ENCODE assay signal across 13 cellular contexts in genomic region chr9:129435996-129436676, GRCh38.
DNase-seq lines count a peak whose midpoint lies in the region; ATAC-seq and TF ChIP-seq lines count a peak whose summit lies in the region.
"Had no signal": no experiment of that assay in that cellular context is flagged by ENCODE, and none has a peak within 500 bp of the region (broad histone marks: within the 10 kb centered on the region; RNA-seq: fewer than 3 reads in every experiment).

No MANE protein-coding gene starts in this region.

- no peaks in the 10 kb centered on the region for H3K27me3 ChIP-seq in dorsolateral prefrontal cortex
- H3K27me3 ChIP-seq: body of pancreas had no signal

- no peak for TF ChIP-seq CTCF in dorsolateral prefrontal cortex (IDR thresholded peaks at IDR 0.05 in 54 of 56, conservative IDR thresholded peaks at IDR 0.05 in 2 of 56; ENCODE audit: low read depth in 1 of 56, partially characterized antibody in 56 of 56)
- no peak for TF ChIP-seq CTCF in nephron (IDR thresholded peaks at IDR 0.05; ENCODE audit: unreplicated experiment in 3 of 3)

- intact Hi-C loops in left ventricle myocardium superior (cut with micrococcal nuclease) (no loop called here), Right ventricle myocardium inferior (cut with DNase I) (loop anchor here (5.0 kb wide), 1 partner anchor 46 kb away; no protein-coding TSS in a partner anchor), dorsolateral prefrontal cortex (cut with DNase I) (no loop called here)

- peak overlapping the region; percentile 73 to 83 (median 81) for H3K27ac Mint-ChIP-seq in nephron
- H3K27ac Mint-ChIP-seq: activated CD4-positive, alpha-beta memory T cell treated with anti-CD3 and anti-CD28 coated beads for 36 hours had no signal

- DNase-seq in left ventricle myocardium superior = no peak
- DNase-seq in Right ventricle myocardium inferior (ENCODE audit: missing footprints) = no peak
- DNase-seq in dorsolateral prefrontal cortex = no peak
- DNase-seq in stimulated activated CD4-positive, alpha-beta T cell treated with anti-CD3 and anti-CD28 coated beads, Interleukin-4, amount 100 ng/mL, for 4 hours = no peak
- DNase-seq in activated CD4-positive, alpha-beta T cell treated with anti-CD3 and anti-CD28 coated beads for 48 hours = no peak
- DNase-seq in Kasumi-1 (lab: John Stamatoyannopoulos, UW) = no peak
- DNase-seq: foreskin melanocyte, NCI-H446 treated with DMSO at 0.1 percent for 48 hours had no signal

- peak overlapping the region in 31 of 59 donors; percentile 50 to 79 (median 67) for H3K4me3 ChIP-seq in dorsolateral prefrontal cortex

- no peaks in the 10 kb centered on the region for H3K36me3 Mint-ChIP-seq in nephron (ENCODE audit: low read depth)
- H3K36me3 Mint-ChIP-seq: activated CD4-positive, alpha-beta memory T cell treated with anti-CD3 and anti-CD28 coated beads for 36 hours had no signal

- H3K4me3 Mint-ChIP-seq in nephron = peak overlapping the region in 2 of 3 experiments; percentile 21 to 58

- ATAC-seq in left ventricle myocardium superior (peak; percentile 2), Right ventricle myocardium inferior (no peak), GM19452 (IDR thresholded peaks at IDR 0.05; ENCODE audit: unreplicated experiment) (no peak)

- H3K27ac ChIP-seq in dorsolateral prefrontal cortex = peak overlapping the region in 55 of 59 donors; percentile 50 to 98 (median 89)

- H3K4me1 Mint-ChIP-seq in nephron = peaks cover 69% of the 10 kb centered on the region

- no peaks in the 10 kb centered on the region for H3K9me3 Mint-ChIP-seq in nephron
- H3K9me3 Mint-ChIP-seq: activated CD4-positive, alpha-beta memory T cell treated with anti-CD3 and anti-CD28 coated beads for 36 hours; neural crest cell had no signal

- peaks cover 42% of the 10 kb centered on the region for H3K27me3 Mint-ChIP-seq in nephron (ENCODE audit: low read depth)
